ENCODE assay signal across 1 cellular context in the genomic region with DNA sequence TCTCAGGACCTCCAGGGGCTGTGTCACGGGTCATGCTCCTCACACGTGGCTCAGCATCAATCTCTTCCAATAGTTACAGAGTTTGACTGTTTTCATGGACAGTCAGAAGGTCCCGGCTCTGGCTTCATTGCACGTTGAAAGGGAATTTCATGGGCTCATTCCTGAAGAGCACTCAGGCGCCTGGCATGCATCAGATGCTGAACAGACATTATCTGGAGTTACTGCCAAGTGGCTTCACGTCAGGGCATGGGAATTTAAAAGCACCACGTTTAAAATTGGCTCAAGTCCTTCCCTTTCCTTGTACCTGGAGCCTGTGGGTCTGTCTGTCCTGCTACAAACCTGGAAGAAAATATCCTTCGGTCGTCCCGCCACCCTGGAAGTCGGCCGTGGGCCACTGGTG.
TF ChIP-seq lines count a peak whose summit lies in the region.

No MANE protein-coding gene starts in this region.

TF ChIP-seq in H1, 55 proteins besides CTCF, POLR2A, EP300 and RAD21:
- no peak for TF ChIP-seq SP2 (IDR thresholded peaks at IDR 0.05; ENCODE audit: low read length)
- TF ChIP-seq EGR1 (IDR thresholded peaks at IDR 0.05; ENCODE audit: borderline replicate concordance, low read depth, low read length) = no peak
- TF ChIP-seq TCF12 (IDR thresholded peaks at IDR 0.05; ENCODE audit: low read depth, low read length) = no peak
- no peak for TF ChIP-seq CHD1 (IDR thresholded peaks at IDR 0.05; ENCODE audit: low read depth, low read length)
- TF ChIP-seq, protein P1, sequence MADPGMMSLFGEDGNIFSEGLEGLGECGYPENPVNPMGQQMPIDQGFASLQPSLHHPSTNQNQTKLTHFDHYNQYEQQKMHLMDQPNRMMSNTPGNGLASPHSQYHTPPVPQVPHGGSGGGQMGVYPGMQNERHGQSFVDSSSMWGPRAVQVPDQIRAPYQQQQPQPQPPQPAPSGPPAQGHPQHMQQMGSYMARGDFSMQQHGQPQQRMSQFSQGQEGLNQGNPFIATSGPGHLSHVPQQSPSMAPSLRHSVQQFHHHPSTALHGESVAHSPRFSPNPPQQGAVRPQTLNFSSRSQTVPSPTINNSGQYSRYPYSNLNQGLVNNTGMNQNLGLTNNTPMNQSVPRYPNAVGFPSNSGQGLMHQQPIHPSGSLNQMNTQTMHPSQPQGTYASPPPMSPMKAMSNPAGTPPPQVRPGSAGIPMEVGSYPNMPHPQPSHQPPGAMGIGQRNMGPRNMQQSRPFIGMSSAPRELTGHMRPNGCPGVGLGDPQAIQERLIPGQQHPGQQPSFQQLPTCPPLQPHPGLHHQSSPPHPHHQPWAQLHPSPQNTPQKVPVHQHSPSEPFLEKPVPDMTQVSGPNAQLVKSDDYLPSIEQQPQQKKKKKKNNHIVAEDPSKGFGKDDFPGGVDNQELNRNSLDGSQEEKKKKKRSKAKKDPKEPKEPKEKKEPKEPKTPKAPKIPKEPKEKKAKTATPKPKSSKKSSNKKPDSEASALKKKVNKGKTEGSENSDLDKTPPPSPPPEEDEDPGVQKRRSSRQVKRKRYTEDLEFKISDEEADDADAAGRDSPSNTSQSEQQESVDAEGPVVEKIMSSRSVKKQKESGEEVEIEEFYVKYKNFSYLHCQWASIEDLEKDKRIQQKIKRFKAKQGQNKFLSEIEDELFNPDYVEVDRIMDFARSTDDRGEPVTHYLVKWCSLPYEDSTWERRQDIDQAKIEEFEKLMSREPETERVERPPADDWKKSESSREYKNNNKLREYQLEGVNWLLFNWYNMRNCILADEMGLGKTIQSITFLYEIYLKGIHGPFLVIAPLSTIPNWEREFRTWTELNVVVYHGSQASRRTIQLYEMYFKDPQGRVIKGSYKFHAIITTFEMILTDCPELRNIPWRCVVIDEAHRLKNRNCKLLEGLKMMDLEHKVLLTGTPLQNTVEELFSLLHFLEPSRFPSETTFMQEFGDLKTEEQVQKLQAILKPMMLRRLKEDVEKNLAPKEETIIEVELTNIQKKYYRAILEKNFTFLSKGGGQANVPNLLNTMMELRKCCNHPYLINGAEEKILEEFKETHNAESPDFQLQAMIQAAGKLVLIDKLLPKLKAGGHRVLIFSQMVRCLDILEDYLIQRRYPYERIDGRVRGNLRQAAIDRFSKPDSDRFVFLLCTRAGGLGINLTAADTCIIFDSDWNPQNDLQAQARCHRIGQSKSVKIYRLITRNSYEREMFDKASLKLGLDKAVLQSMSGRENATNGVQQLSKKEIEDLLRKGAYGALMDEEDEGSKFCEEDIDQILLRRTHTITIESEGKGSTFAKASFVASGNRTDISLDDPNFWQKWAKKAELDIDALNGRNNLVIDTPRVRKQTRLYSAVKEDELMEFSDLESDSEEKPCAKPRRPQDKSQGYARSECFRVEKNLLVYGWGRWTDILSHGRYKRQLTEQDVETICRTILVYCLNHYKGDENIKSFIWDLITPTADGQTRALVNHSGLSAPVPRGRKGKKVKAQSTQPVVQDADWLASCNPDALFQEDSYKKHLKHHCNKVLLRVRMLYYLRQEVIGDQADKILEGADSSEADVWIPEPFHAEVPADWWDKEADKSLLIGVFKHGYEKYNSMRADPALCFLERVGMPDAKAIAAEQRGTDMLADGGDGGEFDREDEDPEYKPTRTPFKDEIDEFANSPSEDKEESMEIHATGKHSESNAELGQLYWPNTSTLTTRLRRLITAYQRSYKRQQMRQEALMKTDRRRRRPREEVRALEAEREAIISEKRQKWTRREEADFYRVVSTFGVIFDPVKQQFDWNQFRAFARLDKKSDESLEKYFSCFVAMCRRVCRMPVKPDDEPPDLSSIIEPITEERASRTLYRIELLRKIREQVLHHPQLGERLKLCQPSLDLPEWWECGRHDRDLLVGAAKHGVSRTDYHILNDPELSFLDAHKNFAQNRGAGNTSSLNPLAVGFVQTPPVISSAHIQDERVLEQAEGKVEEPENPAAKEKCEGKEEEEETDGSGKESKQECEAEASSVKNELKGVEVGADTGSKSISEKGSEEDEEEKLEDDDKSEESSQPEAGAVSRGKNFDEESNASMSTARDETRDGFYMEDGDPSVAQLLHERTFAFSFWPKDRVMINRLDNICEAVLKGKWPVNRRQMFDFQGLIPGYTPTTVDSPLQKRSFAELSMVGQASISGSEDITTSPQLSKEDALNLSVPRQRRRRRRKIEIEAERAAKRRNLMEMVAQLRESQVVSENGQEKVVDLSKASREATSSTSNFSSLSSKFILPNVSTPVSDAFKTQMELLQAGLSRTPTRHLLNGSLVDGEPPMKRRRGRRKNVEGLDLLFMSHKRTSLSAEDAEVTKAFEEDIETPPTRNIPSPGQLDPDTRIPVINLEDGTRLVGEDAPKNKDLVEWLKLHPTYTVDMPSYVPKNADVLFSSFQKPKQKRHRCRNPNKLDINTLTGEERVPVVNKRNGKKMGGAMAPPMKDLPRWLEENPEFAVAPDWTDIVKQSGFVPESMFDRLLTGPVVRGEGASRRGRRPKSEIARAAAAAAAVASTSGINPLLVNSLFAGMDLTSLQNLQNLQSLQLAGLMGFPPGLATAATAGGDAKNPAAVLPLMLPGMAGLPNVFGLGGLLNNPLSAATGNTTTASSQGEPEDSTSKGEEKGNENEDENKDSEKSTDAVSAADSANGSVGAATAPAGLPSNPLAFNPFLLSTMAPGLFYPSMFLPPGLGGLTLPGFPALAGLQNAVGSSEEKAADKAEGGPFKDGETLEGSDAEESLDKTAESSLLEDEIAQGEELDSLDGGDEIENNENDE (IDR thresholded peaks at IDR 0.05; ENCODE audit: insufficient replicate concordance, low read length) = no peak
- no peak for TF ChIP-seq ZNF274 (IDR thresholded peaks at IDR 0.05; ENCODE audit: borderline replicate concordance, extremely low read depth, low read length)
- TF ChIP-seq SRF (IDR thresholded peaks at IDR 0.05; ENCODE audit: low read depth, low read length) = no peak
